In the genomic region with DNA sequence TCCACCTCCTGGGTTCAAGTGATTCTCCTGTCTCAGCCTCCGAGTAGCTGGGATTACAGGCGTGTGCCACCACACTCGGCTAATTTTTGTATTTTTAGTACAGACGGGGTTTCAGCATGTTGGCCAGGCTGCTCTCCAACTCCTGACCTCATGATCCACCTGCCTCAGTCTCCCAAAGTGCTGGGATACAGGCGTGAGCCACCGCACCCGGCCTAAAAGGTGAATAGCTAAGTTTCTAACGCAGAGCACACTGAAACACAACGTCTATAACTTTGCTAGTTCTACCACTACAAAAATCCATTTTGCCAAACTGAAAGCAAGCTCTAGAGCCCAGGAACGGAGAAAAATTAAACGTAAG, we compare ENCODE assay signal across 8 cellular contexts. TPM values are rescaled to one million over a fixed set of nuclear protein-coding genes. Genes with fewer than 3 reads are reported as not detected.
DNase-seq lines count a peak whose midpoint lies in the region; ATAC-seq, FAIRE-seq and TF ChIP-seq lines count a peak whose summit lies in the region.
"Not testable (repeated sequence)": the region's sequence is repeated elsewhere in the genome, so short reads cannot be mapped to it uniquely, and the experiment has no call there.

No MANE protein-coding gene starts in this region.

- POLR2A ChIA-PET in IMR-90 (lab: Charles Lee; ENCODE audit: unreplicated experiment) = not testable (repeated sequence)

- H2AFZ ChIP-seq in IMR-90 (replicated peaks; ENCODE audit: low read length, poor library complexity) = peak overlapping the region; percentile 100
- H2AFZ ChIP-seq in astrocyte (ENCODE audit: low read depth, low read length) = peak overlapping the region; percentile 86
- H2AFZ ChIP-seq in neuron (ENCODE audit: low read depth, low read length) = peak overlapping the region; percentile 65

- H3K9me1 ChIP-seq in IMR-90 (ENCODE audit: insufficient read depth, low read length) = not testable (repeated sequence)

- H3K4me2 ChIP-seq in BLaER1 = peak overlapping the region; percentile 81
- peak overlapping the region; percentile 97 for H3K4me2 ChIP-seq in IMR-90 (ENCODE audit: low read depth, low read length)
- peak overlapping the region; percentile 90 for H3K4me2 ChIP-seq in astrocyte (ENCODE audit: low read length)

- H3K27me3 ChIP-seq in BLaER1; IMR-90 (ENCODE audit: control insufficient read depth, insufficient read depth, low read length); WERI-Rb-1 (ENCODE audit: insufficient read depth, low read depth, severe bottlenecking); astrocyte (ENCODE audit: insufficient read depth, low read length); kidney epithelial cell (ENCODE audit: control insufficient read depth, insufficient read depth, low read length); neuron (ENCODE audit: insufficient read depth, low read length): not testable (repeated sequence)

- peak overlapping the region; percentile 85 for H3K4me3 ChIP-seq in BLaER1
- peak overlapping the region; percentile 91 for H3K4me3 ChIP-seq in IMR-90 (ENCODE audit: insufficient read depth, low read depth, low read length)
- H3K4me3 ChIP-seq in WERI-Rb-1 (ENCODE audit: low read depth, low read length) = peak overlapping the region; percentile 83
- peak overlapping the region; percentile 92 for H3K4me3 ChIP-seq in astrocyte (ENCODE audit: insufficient read depth, low read depth, low read length)
- H3K4me3 ChIP-seq in kidney epithelial cell (ENCODE audit: low read depth, low read length) = peak overlapping the region; percentile 72
- H3K4me3 ChIP-seq in neuron (ENCODE audit: low read length) = peak overlapping the region; percentile 97

- not testable (repeated sequence) for BruUV-seq in IMR-90 (replicated peaks; lab: Mats Ljungman, UMichigan)

- H3K79me1 ChIP-seq in IMR-90 (ENCODE audit: low read depth in 1 of 2, low read length in 2 of 2) = peaks cover 12 to 36% of the 10 kb centered on the region in 2 experiments

- H3K9ac ChIP-seq in BLaER1 (peak overlapping the region; percentile 92), IMR-90 (ENCODE audit: low read depth, low read length) (peak overlapping the region; percentile 76), astrocyte (ENCODE audit: low read length) (peak overlapping the region; percentile 98)

- H3K4ac ChIP-seq in IMR-90 (ENCODE audit: low read depth, low read length) = peak overlapping the region; percentile 99

- not testable (repeated sequence) for H3K36me3 Mint-ChIP-seq in astrocyte (ENCODE audit: low read depth, unreplicated experiment)

- peaks cover 42% of the 10 kb centered on the region for H3K79me2 ChIP-seq in astrocyte (ENCODE audit: insufficient read depth, low read length)

- peak overlapping the region; percentile 88 for H2BK5ac ChIP-seq in IMR-90 (ENCODE audit: low read depth, low read length, poor library complexity, severe bottlenecking)

- not testable (repeated sequence) for DNase-seq in IMR-90; WERI-Rb-1; astrocyte (ENCODE audit: low read depth); epithelial cell of prostate (ENCODE audit: low read depth, low spot score); kidney epithelial cell (ENCODE audit: low read depth); substantia nigra (lab: John Stamatoyannopoulos, UW)

- H4K91ac ChIP-seq in IMR-90 (ENCODE audit: insufficient read depth, low read depth, low read length) = peak overlapping the region; percentile 95

- not testable (repeated sequence) for TF ChIP-seq CTCF in IMR-90 (conservative IDR thresholded peaks at IDR 0.05; ENCODE audit: low read depth, low read length); WERI-Rb-1 (IDR thresholded peaks at IDR 0.05; ENCODE audit: low read depth, low read length); astrocyte (IDR thresholded peaks at IDR 0.05; ENCODE audit: insufficient read depth, low read depth, low read length); kidney epithelial cell (IDR thresholded peaks at IDR 0.05; ENCODE audit: insufficient read depth, low read length, poor library complexity, severe bottlenecking)

- not testable (repeated sequence) for ATAC-seq in IMR-90 (ENCODE audit: low read depth)

- H3K27ac Mint-ChIP-seq in astrocyte (ENCODE audit: unreplicated experiment) = peak overlapping the region; percentile 98

- peak overlapping the region; percentile 88 for H2BK120ac ChIP-seq in IMR-90 (ENCODE audit: low read depth, low read length)

- FAIRE-seq in astrocyte (lab: Jason Lieb, UNC) = not testable (repeated sequence)

- H3K23ac ChIP-seq in IMR-90 (ENCODE audit: low read depth, low read length) = peak overlapping the region; percentile 77

- TF ChIP-seq RAD21 in IMR-90 (IDR thresholded peaks at IDR 0.05; ENCODE audit: low read length) = not testable (repeated sequence)

- H3K4me1 ChIP-seq in BLaER1 (peaks cover 28% of the 10 kb centered on the region), astrocyte (ENCODE audit: insufficient read depth, low read length) (peaks cover 23% of the 10 kb centered on the region), neuron (ENCODE audit: insufficient read depth, low read length) (peaks cover 19% of the 10 kb centered on the region)
- not testable (repeated sequence) for H3K4me1 ChIP-seq in IMR-90 (ENCODE audit: control insufficient read depth, insufficient read depth, low read length)

- H3K27ac ChIP-seq in BLaER1 = peak overlapping the region; percentile 90
- H3K27ac ChIP-seq in IMR-90 (ENCODE audit: insufficient read depth, low read length) = peak overlapping the region; percentile 78; the same call in 1 of the 2 replicates
- peak overlapping the region; percentile 81 for H3K27ac ChIP-seq in WERI-Rb-1
- H3K27ac ChIP-seq in astrocyte (ENCODE audit: low read depth, low read length) = peak overlapping the region; percentile 87
- peak overlapping the region; percentile 77 for H3K27ac ChIP-seq in epithelial cell of prostate
- peak overlapping the region; percentile 70 for H3K27ac ChIP-seq in substantia nigra (ENCODE audit: low read depth, low read length, poor library complexity, severe bottlenecking)

- H3K36me3 ChIP-seq in BLaER1 = peaks cover 30% of the 10 kb centered on the region
- H3K36me3 ChIP-seq in IMR-90 (ENCODE audit: control insufficient read depth, insufficient read depth, low read length); astrocyte (ENCODE audit: insufficient read depth, low read length); kidney epithelial cell (ENCODE audit: control insufficient read depth, insufficient read depth, low read length): not testable (repeated sequence)
- peaks cover 32% of the 10 kb centered on the region for H3K36me3 ChIP-seq in WERI-Rb-1
- H3K36me3 ChIP-seq in neuron (ENCODE audit: insufficient read depth, low read length) = peaks cover 31% of the 10 kb centered on the region

- dilution Hi-C loops in IMR-90 (cut with HindIII; ENCODE audit: low sequenced_read_pairs, unreplicated experiment) = not testable (repeated sequence)

- not testable (repeated sequence) for TF ChIP-seq POLR2A in IMR-90 (IDR thresholded peaks at IDR 0.05; ENCODE audit: low read depth, low read length)

- intact Hi-C loops in IMR-90 (cut with micrococcal nuclease) = not testable (repeated sequence)

- H4K20me1 ChIP-seq in BLaER1 (peaks cover 21% of the 10 kb centered on the region; the same call in 1 of the 2 replicates), IMR-90 (ENCODE audit: insufficient read depth, low read length) (peaks cover 21% of the 10 kb centered on the region; the same call in 1 of the 2 replicates), astrocyte (ENCODE audit: insufficient read depth, low read length) (peaks cover 34% of the 10 kb centered on the region)

- peak overlapping the region; percentile 100 for H4K5ac ChIP-seq in IMR-90 (ENCODE audit: low read depth, low read length)

- peak overlapping the region; percentile 100 for H3K14ac ChIP-seq in IMR-90 (replicated peaks; ENCODE audit: low read depth, low read length)

- H3K4me1 Mint-ChIP-seq in astrocyte (ENCODE audit: low read depth, unreplicated experiment) = peaks cover 21% of the 10 kb centered on the region

- peak overlapping the region; percentile 95 for H3K18ac ChIP-seq in IMR-90 (ENCODE audit: low read depth, low read length)

- peak overlapping the region; percentile 52; the same call in 1 of the 3 replicates for H2BK15ac ChIP-seq in IMR-90 (ENCODE audit: low read depth, low read length)

- not testable (repeated sequence) for H3K27me3 Mint-ChIP-seq in astrocyte (ENCODE audit: low read depth, unreplicated experiment)

- in situ Hi-C loops in IMR-90 (cut with MboI; ENCODE audit: low sequenced_read_pairs) = not testable (repeated sequence)

- 92% methylated on average over 4 of the region's 11 CpGs; no CpG with 5 or more reads in 1 of the 2 experiments for WGBS in IMR-90 (ENCODE audit: extremely low coverage in 2 of 2, insufficient read length in 1 of 2), 2 experiments

- peak overlapping the region; percentile 67; the same call in 1 of the 2 replicates for H3K56ac ChIP-seq in IMR-90 (ENCODE audit: extremely low read depth, insufficient read depth, low read length)

- peak overlapping the region; percentile 98 for H3K4me3 Mint-ChIP-seq in astrocyte (ENCODE audit: unreplicated experiment)

- peak overlapping the region; percentile 41 for H2BK20ac ChIP-seq in IMR-90 (ENCODE audit: low read depth, low read length)

- H3K9me3 ChIP-seq in BLaER1; IMR-90 (ENCODE audit: control insufficient read depth, insufficient read depth, low read length); WERI-Rb-1 (ENCODE audit: severe bottlenecking); astrocyte (ENCODE audit: insufficient read depth, low read depth, low read length); neuron (ENCODE audit: low read length): not testable (repeated sequence)

- not testable (repeated sequence) for H3K9me3 Mint-ChIP-seq in astrocyte (ENCODE audit: unreplicated experiment)

- peak overlapping the region; percentile 12 for H2AK9ac ChIP-seq in IMR-90 (replicated peaks; ENCODE audit: low read depth, low read length, poor library complexity)

- CTCF ChIA-PET in IMR-90 (lab: Yijun Ruan, JAX) = interaction anchor here (0.6 to 2.0 kb wide), 2 partner anchors 12 to 309 kb away, joined by 3 to 8 read pairs; no protein-coding TSS in a partner anchor

- not testable (repeated sequence) for H2AK5ac ChIP-seq in IMR-90 (ENCODE audit: low read depth, low read length)

- peak overlapping the region; percentile 98 for H4K8ac ChIP-seq in IMR-90 (ENCODE audit: low read depth in 2 of 2, low read length in 2 of 2)

RNA-seq across cellular contexts. Expression of gene SRP19, which starts 0.5 kb away (rescaled TPM):
- total RNA-seq in IMR-90 (2012; rRNA removed) = 10.0 and 51.4 TPM in 2 replicates
- 61.5 and 64.1 TPM in 2 replicates for polyA plus RNA-seq in IMR-90 (2012; rRNA removed)
- polyA plus RNA-seq in IMR-90 (2012; cell fraction: cytosol; rRNA removed) = 6.8 and 7.2 TPM in 2 replicates
- 3.4 and 26.1 TPM in 2 replicates for polyA plus RNA-seq in IMR-90 (2012; cell fraction: nucleus; rRNA removed; ENCODE audit: low replicate concordance)
- 73.1 and 73.5 TPM in 2 replicates for total RNA-seq in astrocyte
- 96.7 and 139 TPM in 2 replicates for total RNA-seq in kidney epithelial cell
